ENCODE assay signal across 1 cellular context in the genomic region with DNA sequence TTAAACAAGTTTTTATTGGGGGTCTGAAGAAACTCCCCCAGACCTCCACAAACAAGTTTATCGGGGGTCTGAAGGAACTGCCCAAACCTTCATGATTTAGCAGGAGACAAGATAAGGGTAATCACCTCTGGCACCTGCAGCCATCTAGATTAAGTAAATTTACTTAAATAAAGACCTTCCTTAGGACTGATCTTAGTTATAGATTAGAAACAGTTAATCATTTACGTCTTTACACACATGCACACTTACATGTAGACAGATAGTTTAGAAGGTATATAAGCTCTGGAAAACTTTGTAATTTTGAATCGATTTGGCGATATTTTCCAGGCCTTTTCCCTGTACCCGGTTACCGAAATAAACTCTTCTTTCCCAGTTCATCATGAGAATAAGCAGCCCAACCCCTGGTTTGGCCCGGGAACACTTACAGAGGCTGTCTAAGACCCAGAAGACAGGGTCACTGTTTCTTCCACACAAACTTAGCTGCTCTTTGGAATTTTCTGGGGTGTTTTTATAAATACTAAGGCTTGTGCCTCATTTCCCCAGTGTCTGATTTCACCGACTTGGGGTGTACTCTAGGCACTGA.
TF ChIP-seq lines count a peak whose summit lies in the region.

No MANE protein-coding gene starts in this region.

TF ChIP-seq in H1, 55 proteins besides CTCF, POLR2A, EP300 and RAD21:
- no peak for TF ChIP-seq CEBPB (IDR thresholded peaks at IDR 0.05; ENCODE audit: low read depth, low read length)
- no peak for TF ChIP-seq NANOG (IDR thresholded peaks at IDR 0.05; ENCODE audit: insufficient read depth, low read depth, low read length, poor library complexity, severe bottlenecking)
- TF ChIP-seq CTBP2 (IDR thresholded peaks at IDR 0.05; ENCODE audit: borderline replicate concordance, insufficient read depth, insufficient read length, low read length), result no peak
- TF ChIP-seq, protein P1, sequence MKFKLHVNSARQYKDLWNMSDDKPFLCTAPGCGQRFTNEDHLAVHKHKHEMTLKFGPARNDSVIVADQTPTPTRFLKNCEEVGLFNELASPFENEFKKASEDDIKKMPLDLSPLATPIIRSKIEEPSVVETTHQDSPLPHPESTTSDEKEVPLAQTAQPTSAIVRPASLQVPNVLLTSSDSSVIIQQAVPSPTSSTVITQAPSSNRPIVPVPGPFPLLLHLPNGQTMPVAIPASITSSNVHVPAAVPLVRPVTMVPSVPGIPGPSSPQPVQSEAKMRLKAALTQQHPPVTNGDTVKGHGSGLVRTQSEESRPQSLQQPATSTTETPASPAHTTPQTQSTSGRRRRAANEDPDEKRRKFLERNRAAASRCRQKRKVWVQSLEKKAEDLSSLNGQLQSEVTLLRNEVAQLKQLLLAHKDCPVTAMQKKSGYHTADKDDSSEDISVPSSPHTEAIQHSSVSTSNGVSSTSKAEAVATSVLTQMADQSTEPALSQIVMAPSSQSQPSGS (IDR thresholded peaks at IDR 0.05; ENCODE audit: low read length), result no peak
- no peak for TF ChIP-seq SIX5 (IDR thresholded peaks at IDR 0.05; ENCODE audit: low read depth, low read length)
- no peak for TF ChIP-seq GTF2F1 (IDR thresholded peaks at IDR 0.05; ENCODE audit: borderline replicate concordance, low read depth, low read length)
- no peak for TF ChIP-seq SIRT6 (IDR thresholded peaks at IDR 0.05; ENCODE audit: low read length)
- TF ChIP-seq, protein P2, sequence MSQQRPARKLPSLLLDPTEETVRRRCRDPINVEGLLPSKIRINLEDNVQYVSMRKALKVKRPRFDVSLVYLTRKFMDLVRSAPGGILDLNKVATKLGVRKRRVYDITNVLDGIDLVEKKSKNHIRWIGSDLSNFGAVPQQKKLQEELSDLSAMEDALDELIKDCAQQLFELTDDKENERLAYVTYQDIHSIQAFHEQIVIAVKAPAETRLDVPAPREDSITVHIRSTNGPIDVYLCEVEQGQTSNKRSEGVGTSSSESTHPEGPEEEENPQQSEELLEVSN (IDR thresholded peaks at IDR 0.05), result no peak
- TF ChIP-seq KDM5A (IDR thresholded peaks at IDR 0.05; ENCODE audit: low read length), result no peak
- TF ChIP-seq HDAC6 (IDR thresholded peaks at IDR 0.05; ENCODE audit: low read depth, low read length), result no peak
TF ChIP-seq in H1: peak in this region for 0.
